In genomic region chr2:160317113-160318099, GRCh38 we compare ENCODE assay signal across 13 cellular contexts.
DNase-seq lines count a peak whose midpoint lies in the region; FAIRE-seq and TF ChIP-seq lines count a peak whose summit lies in the region.
"Had no signal": no experiment of that assay in that cellular context is flagged by ENCODE, and none has a peak within 500 bp of the region (broad histone marks: within the 10 kb centered on the region; RNA-seq: fewer than 3 reads in every experiment).

No MANE protein-coding gene starts in this region.

- no peaks in the 10 kb centered on the region for H3K9me1 ChIP-seq in keratinocyte (ENCODE audit: control insufficient read depth, extremely low read depth, insufficient read depth, low read length)

- H3K9me3 ChIP-seq in keratinocyte (ENCODE audit: control insufficient read depth, low read depth, low read length) (no peaks in the 10 kb centered on the region), stomach (no peaks in the 10 kb centered on the region)

- H2AFZ ChIP-seq in keratinocyte (ENCODE audit: control insufficient read depth, low read length) = no peak overlapping the region
- H2AFZ ChIP-seq: GM23338 had no signal

- no peaks in the 10 kb centered on the region for H3K27me3 ChIP-seq in keratinocyte (ENCODE audit: control insufficient read depth, extremely low read depth, insufficient read depth, low read length)
- no peaks in the 10 kb centered on the region for H3K27me3 ChIP-seq in stomach

- dilution Hi-C loops in keratinocyte (cut with MboI; ENCODE audit: extremely low pct_ligation_motif_present, low sequenced_read_pairs) = no loop called here

- no peak overlapping the region for H3K9ac ChIP-seq in keratinocyte (ENCODE audit: control insufficient read depth, extremely low read depth, insufficient read depth, low read length)

- no peak for TF ChIP-seq CTCF in astrocyte of the spinal cord (IDR thresholded peaks at IDR 0.05; ENCODE audit: low read depth, low read length)
- TF ChIP-seq CTCF in keratinocyte (optimal IDR thresholded peaks at IDR 0.05 in 1 of 3, IDR thresholded peaks at IDR 0.05 in 1 of 3, conservative IDR thresholded peaks at IDR 0.05 in 1 of 3; ENCODE audit: extremely low read depth in 1 of 3, insufficient read depth in 2 of 3, low read length in 3 of 3) = no peak
- TF ChIP-seq CTCF in stomach (IDR thresholded peaks at IDR 0.05) = no peak

- peak; percentile 20 for DNase-seq in M059J (ENCODE audit: low read depth)
- peak; percentile 66 for DNase-seq in astrocyte of the spinal cord (ENCODE audit: low read depth, low spot score)
- DNase-seq in keratinocyte (ENCODE audit: low read depth, low spot score) = no peak
- no peak for DNase-seq in stomach
- no peak for DNase-seq in HuH-7.5 (ENCODE audit: low spot score)
- DNase-seq in NCI-H2171 (lab: John Stamatoyannopoulos, UW) = no peak
- no peak for DNase-seq in kidney glomerular epithelial cell (lab: John Stamatoyannopoulos, UW)
- no peak for DNase-seq in HCEC 1CT
- DNase-seq: activated CD8-positive, alpha-beta memory T cell treated with anti-CD3 and anti-CD28 coated beads for 24 hours; activated naive CD8-positive, alpha-beta T cell treated with anti-CD3 and anti-CD28 coated beads, Interleukin-2, amount 10 ng/mL, durations not matched to agents 7 days and 5 days; CD4-positive, alpha-beta memory T cell had no signal

- H3K36me3 ChIP-seq in keratinocyte (ENCODE audit: control insufficient read depth in 2 of 2, extremely low read depth in 1 of 2, insufficient read depth in 2 of 2, low read length in 2 of 2) = peaks cover 3 to 13% of the 10 kb centered on the region in 2 experiments
- H3K36me3 ChIP-seq in stomach = peaks cover 0 to 9% (median 6%) of the 10 kb centered on the region in 4 donors

- FAIRE-seq in keratinocyte (lab: Jason Lieb, UNC) = peak; percentile 74
- FAIRE-seq: RCC 7860 had no signal

- intact Hi-C loops in stomach (cut with DNase I; ENCODE audit: low total_unique reads) = no loop called here

- TF ChIP-seq POLR2A in stomach (IDR thresholded peaks at IDR 0.05) = no peak

- no peaks in the 10 kb centered on the region for H4K20me1 ChIP-seq in keratinocyte (ENCODE audit: control insufficient read depth, extremely low read depth, insufficient read depth, low read length)

- H3K27ac ChIP-seq in keratinocyte (ENCODE audit: control insufficient read depth, insufficient read depth, low read length) (no peak overlapping the region), stomach (peak overlapping the region in 3 of 5 donors; percentile 39 to 62 (median 58))

- 62 to 75% (median 69%) methylated on average over 7 of the region's 7 CpGs for WGBS in stomach, 5 donors

- H3K4me3 ChIP-seq in astrocyte of the spinal cord (ENCODE audit: low read depth, low read length) = no peak overlapping the region
- no peak overlapping the region for H3K4me3 ChIP-seq in keratinocyte (ENCODE audit: control insufficient read depth in 2 of 3, extremely low read depth in 1 of 3, insufficient read depth in 2 of 3, low read depth in 1 of 3, low read length in 3 of 3)
- H3K4me3 ChIP-seq in stomach = no peak overlapping the region
- H3K4me3 ChIP-seq: GM23338 had no signal

- no peak for TF ChIP-seq EP300 in stomach (IDR thresholded peaks at IDR 0.05)

- H3K4me1 ChIP-seq in keratinocyte (ENCODE audit: control insufficient read depth, extremely low read depth, insufficient read depth, low read length) (peaks cover 12% of the 10 kb centered on the region), stomach (peaks cover 6 to 69% (median 42%) of the 10 kb centered on the region in 4 donors)

- no peak overlapping the region for H3K4me2 ChIP-seq in keratinocyte (ENCODE audit: control insufficient read depth, extremely low read depth, insufficient read depth, low read depth, low read length)
- H3K4me2 ChIP-seq: GM23338 had no signal

- H3K79me2 ChIP-seq in keratinocyte (ENCODE audit: control insufficient read depth, insufficient read depth, low read length) = peaks cover 51% of the 10 kb centered on the region

- in situ Hi-C loops in astrocyte of the spinal cord (cut with HindIII; ENCODE audit: low sequenced_read_pairs) = no loop called here

Comparison
In these comparisons a context has a peak if more than half of its experiments do, and no peak if none do; other contexts are left out.
1. DNase-seq: peak in M059J (single experiment) and astrocyte of the spinal cord (single experiment); none in keratinocyte (single experiment), stomach (single experiment), HuH-7.5 (single experiment), NCI-H2171 (single experiment), kidney glomerular epithelial cell (single experiment) and HCEC 1CT (single experiment).